Comparison of ENCODE assay signal across 1 cellular context in genomic region chr6:49982046-49982445, GRCh38.
TF ChIP-seq lines count a peak whose summit lies in the region.

No MANE protein-coding gene starts in this region.

TF ChIP-seq in GM23338, 12 proteins besides CTCF, POLR2A, EP300 and RAD21 (continued from another document):
- TF ChIP-seq EZH2phosphoT487 (IDR thresholded peaks at IDR 0.05; ENCODE audit: unreplicated experiment) (no peak), CREB1 (CRISPR knock-in tag; IDR thresholded peaks at IDR 0.05; ENCODE audit: low read depth) (no peak), ZNF331 (CRISPR knock-in tag; IDR thresholded peaks at IDR 0.05; ENCODE audit: low read depth) (no peak), REST (IDR thresholded peaks at IDR 0.05; ENCODE audit: unreplicated experiment) (no peak), EZH2 (IDR thresholded peaks at IDR 0.05; ENCODE audit: low read depth, unreplicated experiment) (no peak), ETS1 (IDR thresholded peaks at IDR 0.05) (no peak)
